ENCODE assay signal across 8 cellular contexts in the genomic region with DNA sequence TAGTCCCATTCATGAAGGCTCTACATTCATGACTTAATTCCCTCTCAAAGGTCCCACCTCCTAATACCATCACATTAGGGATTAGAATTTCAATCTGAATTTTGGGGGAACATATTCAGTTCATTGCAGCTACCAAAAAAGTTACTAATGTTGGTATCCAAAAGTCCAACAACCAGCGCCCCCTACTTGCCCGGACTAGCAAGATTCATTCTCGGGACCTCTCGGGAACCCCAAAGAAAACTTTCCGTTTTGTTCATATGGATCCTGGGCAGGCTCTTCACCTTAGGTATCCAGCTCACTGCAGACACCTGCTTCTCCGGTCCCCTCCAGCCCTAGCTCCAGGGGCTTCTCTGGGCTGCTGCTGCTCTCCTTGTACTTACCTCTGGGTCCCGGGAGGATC. TPM values are rescaled to one million over a fixed set of nuclear protein-coding genes. Genes with fewer than 3 reads are reported as not detected.
A peak's percentile ranks its signal among the peaks of the same experiment; 100 is the strongest.
DNase-seq lines count a peak whose midpoint lies in the region; ATAC-seq and TF ChIP-seq lines count a peak whose summit lies in the region.

No MANE protein-coding gene starts in this region.

- H3K79me2 ChIP-seq in Karpas-422 (ENCODE audit: low read length), result no peaks in the 10 kb centered on the region

- H4K20me1 ChIP-seq in Karpas-422 (ENCODE audit: insufficient read depth, low read depth, low read length), result no peaks in the 10 kb centered on the region

- no peaks in the 10 kb centered on the region for H3K27me3 ChIP-seq in Karpas-422 (ENCODE audit: low read length)
- H3K27me3 ChIP-seq in right lobe of liver, result no peaks in the 10 kb centered on the region

- BruUV-seq in Calu3 (replicated peaks; lab: Mats Ljungman, UMichigan), result no TSS peak

- H3K4me2 ChIP-seq in Karpas-422 (ENCODE audit: low read depth, low read length, poor library complexity, severe bottlenecking), result peak overlapping the region; percentile 48

- no peaks in the 10 kb centered on the region for H3K9me2 ChIP-seq in Karpas-422 (replicated peaks; ENCODE audit: insufficient read depth, low read length)

- no peak overlapping the region for H3K9ac ChIP-seq in Karpas-422 (ENCODE audit: low read length)

- H3K27ac ChIP-seq in Karpas-422 (ENCODE audit: low read length), result no peak overlapping the region
- no peak overlapping the region for H3K27ac ChIP-seq in right lobe of liver

- DNase-seq in Calu3 (peak; percentile 32), Karpas-422 (peak; percentile 82), right lobe of liver (no peak), NCI-H1930 (lab: John Stamatoyannopoulos, UW) (no peak), NCI-H1092 treated with DMSO at 0.1 percent for 48 hours (lab: John Stamatoyannopoulos, UW) (no peak)
- no peak for DNase-seq in activated naive CD8-positive, alpha-beta T cell treated with anti-CD3 and anti-CD28 coated beads, Interleukin-2, amount 10 ng/mL, durations not matched to agents 7 days and 5 days

- CTCF ChIA-PET in Calu3 (lab: Charles Lee), result interaction anchor here (1.1 kb wide), 1 partner anchor 249 kb away, joined by 3 read pairs; no protein-coding TSS in a partner anchor

- H3K36me3 Mint-ChIP-seq in Calu3 (ENCODE audit: insufficient read depth, unreplicated experiment), result no peaks in the 10 kb centered on the region
- H3K36me3 Mint-ChIP-seq in activated naive CD8-positive, alpha-beta T cell treated with anti-CD3 and anti-CD28 coated beads, Interleukin-2, amount 10 ng/mL, durations not matched to agents 7 days and 5 days, result no peaks in the 10 kb centered on the region
- no peaks in the 10 kb centered on the region for H3K36me3 Mint-ChIP-seq in stimulated activated memory B cell treated with anti-CD40 and anti-IgM and Interleukin-4, amounts not matched to agents 10 μg/mL and 1 μg/mL and 100 μg/mL, for 72 hours

- no peaks in the 10 kb centered on the region for H3K9me3 Mint-ChIP-seq in Calu3 (ENCODE audit: low read depth, unreplicated experiment)
- H3K9me3 Mint-ChIP-seq in activated naive CD8-positive, alpha-beta T cell treated with anti-CD3 and anti-CD28 coated beads, Interleukin-2, amount 10 ng/mL, durations not matched to agents 7 days and 5 days, result no peaks in the 10 kb centered on the region
- no peaks in the 10 kb centered on the region for H3K9me3 Mint-ChIP-seq in stimulated activated memory B cell treated with anti-CD40 and anti-IgM and Interleukin-4, amounts not matched to agents 10 μg/mL and 1 μg/mL and 100 μg/mL, for 72 hours

- TF ChIP-seq CTCF in Calu3 (IDR thresholded peaks at IDR 0.05; ENCODE audit: unreplicated experiment) (no peak), right lobe of liver (IDR thresholded peaks at IDR 0.05) (peak; percentile 5 to 42 (median 37))

- no peaks in the 10 kb centered on the region for H3K4me1 Mint-ChIP-seq in Calu3 (ENCODE audit: low read depth, unreplicated experiment)
- peaks cover 17% of the 10 kb centered on the region for H3K4me1 Mint-ChIP-seq in activated naive CD8-positive, alpha-beta T cell treated with anti-CD3 and anti-CD28 coated beads, Interleukin-2, amount 10 ng/mL, durations not matched to agents 7 days and 5 days
- H3K4me1 Mint-ChIP-seq in stimulated activated memory B cell treated with anti-CD40 and anti-IgM and Interleukin-4, amounts not matched to agents 10 μg/mL and 1 μg/mL and 100 μg/mL, for 72 hours, result peaks cover 14% of the 10 kb centered on the region

- H3K27ac Mint-ChIP-seq in Calu3 (ENCODE audit: unreplicated experiment), result no peak overlapping the region
- H3K27ac Mint-ChIP-seq in activated naive CD8-positive, alpha-beta T cell treated with anti-CD3 and anti-CD28 coated beads, Interleukin-2, amount 10 ng/mL, durations not matched to agents 7 days and 5 days, result no peak overlapping the region
- no peak overlapping the region for H3K27ac Mint-ChIP-seq in stimulated activated memory B cell treated with anti-CD40 and anti-IgM and Interleukin-4, amounts not matched to agents 10 μg/mL and 1 μg/mL and 100 μg/mL, for 72 hours

- peak overlapping the region; percentile 23; the same call in 1 of the 2 replicates for H2AFZ ChIP-seq in Karpas-422 (ENCODE audit: low read length)

- 7% methylated on average over 5 of the region's 7 CpGs for WGBS in right lobe of liver (ENCODE audit: insufficient coverage, low coverage, low lambda C conversion rate, missing lambda C conversion rate)

- H3K36me3 ChIP-seq in Karpas-422 (ENCODE audit: insufficient read depth, low read length) (no peaks in the 10 kb centered on the region), right lobe of liver (no peaks in the 10 kb centered on the region)

- H3K4me1 ChIP-seq in Karpas-422 (ENCODE audit: low read length) (peaks cover 9% of the 10 kb centered on the region; the same call in 1 of the 2 replicates), right lobe of liver (no peaks in the 10 kb centered on the region)

- H3K4me3 ChIP-seq in Karpas-422 (ENCODE audit: low read length) (0 out of 2 replicates have a peak overlapping the region, but pooled peaks have one; percentile 24), right lobe of liver (no peak overlapping the region)

- no peaks in the 10 kb centered on the region for H3K9me3 ChIP-seq in Karpas-422 (ENCODE audit: low read length)
- no peaks in the 10 kb centered on the region for H3K9me3 ChIP-seq in right lobe of liver

- TF ChIP-seq POLR2A in right lobe of liver (IDR thresholded peaks at IDR 0.05), result no peak

- no peaks in the 10 kb centered on the region for H3K27me3 Mint-ChIP-seq in Calu3 (ENCODE audit: unreplicated experiment)
- no peaks in the 10 kb centered on the region for H3K27me3 Mint-ChIP-seq in activated naive CD8-positive, alpha-beta T cell treated with anti-CD3 and anti-CD28 coated beads, Interleukin-2, amount 10 ng/mL, durations not matched to agents 7 days and 5 days
- H3K27me3 Mint-ChIP-seq in stimulated activated memory B cell treated with anti-CD40 and anti-IgM and Interleukin-4, amounts not matched to agents 10 μg/mL and 1 μg/mL and 100 μg/mL, for 72 hours, result peaks cover 15% of the 10 kb centered on the region

- no peak for ATAC-seq in activated naive CD8-positive, alpha-beta T cell treated with anti-CD3 and anti-CD28 coated beads, Interleukin-2, amount 10 ng/mL, durations not matched to agents 7 days and 5 days (ENCODE audit: low read depth)
- ATAC-seq in right lobe of liver (peak in 3 of 4 donors; percentile 9 to 37 (median 15)), GM19452 (IDR thresholded peaks at IDR 0.05; ENCODE audit: unreplicated experiment) (no peak)
- ATAC-seq in stimulated activated memory B cell treated with anti-CD40 and anti-IgM and Interleukin-4, amounts not matched to agents 10 μg/mL and 1 μg/mL and 100 μg/mL, for 72 hours, result no peak

- no peak overlapping the region for H3K4me3 Mint-ChIP-seq in Calu3 (ENCODE audit: low read depth, unreplicated experiment)
- H3K4me3 Mint-ChIP-seq in activated naive CD8-positive, alpha-beta T cell treated with anti-CD3 and anti-CD28 coated beads, Interleukin-2, amount 10 ng/mL, durations not matched to agents 7 days and 5 days, result peak overlapping the region; percentile 26
- H3K4me3 Mint-ChIP-seq in stimulated activated memory B cell treated with anti-CD40 and anti-IgM and Interleukin-4, amounts not matched to agents 10 μg/mL and 1 μg/mL and 100 μg/mL, for 72 hours, result no peak overlapping the region

- intact Hi-C loops in Calu3 (cut with micrococcal nuclease; ENCODE audit: unreplicated experiment) (loop anchor here (2.0 to 5.0 kb wide), 3 partner anchors 246 to 396 kb away; no protein-coding TSS in a partner anchor), right lobe of liver (cut with DNase I) (loop anchor here (10.0 kb wide), 1 partner anchor 246 kb away; no protein-coding TSS in a partner anchor)

- POLR2A ChIA-PET in activated naive CD8-positive, alpha-beta T cell treated with anti-CD3 and anti-CD28 coated beads, Interleukin-2, amount 10 ng/mL, durations not matched to agents 7 days and 5 days (lab: Charles Lee), result interaction anchor here (1.3 to 1.4 kb wide), 2 partner anchors 8 to 319 kb away, joined by 3 to 4 read pairs; no protein-coding TSS in a partner anchor

RNA-seq across cellular contexts. Expression of gene GRK5, which starts 8.9 kb away (rescaled TPM):
- total RNA-seq in Calu3 (2022) (2.4 and 4.4 TPM in 2 replicates), right lobe of liver (10 to 100 TPM in 1 of 6 experiments, 1 to 10 TPM in 5; 5.9 to 11.5 (median 7.9) TPM)
- total RNA-seq in Karpas-422 (2014; rRNA removed; shearing (Covaris generic); ENCODE audit: low replicate concordance), result 4.5 and 5.0 TPM in 2 replicates
- total RNA-seq in activated naive CD8-positive, alpha-beta T cell treated with anti-CD3 and anti-CD28 coated beads, Interleukin-2, amount 10 ng/mL, durations not matched to agents 7 days and 5 days, result 10 to 100 TPM; 19.6 to 21.8 TPM

RNA-seq across cellular contexts. Expression of gene PRDX3, which starts 19.8 kb away (rescaled TPM):
- total RNA-seq in Calu3 (2022), result 110 and 114 TPM in 2 replicates
- total RNA-seq in Karpas-422 (2014; rRNA removed; shearing (Covaris generic); ENCODE audit: low replicate concordance), result 88.4 and 293 TPM in 2 replicates
- total RNA-seq in activated naive CD8-positive, alpha-beta T cell treated with anti-CD3 and anti-CD28 coated beads, Interleukin-2, amount 10 ng/mL, durations not matched to agents 7 days and 5 days, result 10 to 100 TPM; 93.8 to 99.3 TPM
- 100 to 1,000 TPM; 171 to 235 (median 194) TPM for total RNA-seq in right lobe of liver

RNA-seq across cellular contexts. Expression of gene SFXN4, which starts 32.9 kb away (rescaled TPM):
- 19.9 and 23.4 TPM in 2 replicates for total RNA-seq in Calu3 (2022)
- 43.7 and 48.2 TPM in 2 replicates for total RNA-seq in Karpas-422 (2014; rRNA removed; shearing (Covaris generic); ENCODE audit: low replicate concordance)
- 10 to 100 TPM; 23.2 to 24.1 TPM for total RNA-seq in activated naive CD8-positive, alpha-beta T cell treated with anti-CD3 and anti-CD28 coated beads, Interleukin-2, amount 10 ng/mL, durations not matched to agents 7 days and 5 days
- 100 to 1,000 TPM in 1 of 6 experiments, 10 to 100 TPM in 5; 16.0 to 152 (median 23.8) TPM for total RNA-seq in right lobe of liver

Comparison
In these comparisons a context has a peak if more than half of its experiments do, and no peak if none do; other contexts are left out.
1. DNase-seq: peak in Calu3 (single experiment) and Karpas-422 (single experiment); none in activated naive CD8-positive, alpha-beta T cell treated with anti-CD3 and anti-CD28 coated beads, Interleukin-2, amount 10 ng/mL, durations not matched to agents 7 days and 5 days (single experiment), right lobe of liver (0 of 3), NCI-H1930 (0 of 2) and NCI-H1092 treated with DMSO at 0.1 percent for 48 hours (single experiment).
2. ATAC-seq: peak in right lobe of liver (3 of 4); none in activated naive CD8-positive, alpha-beta T cell treated with anti-CD3 and anti-CD28 coated beads, Interleukin-2, amount 10 ng/mL, durations not matched to agents 7 days and 5 days (single experiment), GM19452 (single experiment) and stimulated activated memory B cell treated with anti-CD40 and anti-IgM and Interleukin-4, amounts not matched to agents 10 μg/mL and 1 μg/mL and 100 μg/mL, for 72 hours (single experiment).